ENCODE assay signal across 31 cellular contexts in the genomic region with DNA sequence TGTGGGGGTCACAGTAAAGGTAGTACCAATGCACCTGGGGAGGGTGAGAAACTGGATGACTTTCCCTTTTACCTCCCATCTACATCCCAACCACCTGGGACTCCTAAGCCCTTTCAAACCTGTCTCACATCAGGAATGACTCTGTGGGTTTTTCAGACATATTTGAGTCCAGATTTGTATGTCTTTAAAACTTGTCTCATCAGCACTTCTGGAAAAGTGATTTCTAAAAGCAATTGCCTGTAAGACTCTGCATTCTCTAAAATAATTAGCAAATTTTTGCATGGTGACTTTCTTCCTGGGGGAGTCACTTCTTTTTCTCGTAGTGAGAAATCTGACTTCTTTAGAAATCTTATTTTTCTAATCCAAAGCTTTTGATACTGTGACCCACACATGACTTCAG.
"Had no signal": no experiment of that assay in that cellular context is flagged by ENCODE, and none has a peak within 500 bp of the region (broad histone marks: within the 10 kb centered on the region; RNA-seq: fewer than 3 reads in every experiment).

No MANE protein-coding gene starts in this region.

- H3K9me3 ChIP-seq: ovary, psoas muscle, spleen, suprapubic skin, testis, tibial artery, transverse colon, upper lobe of right lung, uterus had no signal

- H3K27me3 ChIP-seq: neural progenitor cell, ovary, spleen, suprapubic skin, testis, tibial artery, transverse colon, upper lobe of right lung, uterus had no signal

- H3K4me3 Mint-ChIP-seq: natural killer cell; nephron; neural progenitor cell; stimulated activated memory B cell treated with anti-CD40 and anti-IgM and Interleukin-4, amounts not matched to agents 10 μg/mL and 1 μg/mL and 100 μg/mL, for 72 hours; stimulated activated naive CD8-positive, alpha-beta T cell treated with anti-CD3 and anti-CD28 coated beads, Interleukin-15, amount 100 ng/mL, for 72 hours; type B pancreatic cell had no signal

- H3K9me3 Mint-ChIP-seq: neural progenitor cell, type B pancreatic cell had no signal

- H3K9ac ChIP-seq: neural progenitor cell, parathyroid adenoma had no signal

- H3K27ac ChIP-seq: neural progenitor cell, ovary, parathyroid adenoma, psoas muscle, skin epidermis, spleen, suprapubic skin, testis, tibial artery, transverse colon, upper lobe of right lung, uterus had no signal

- H3K4me1 Mint-ChIP-seq: natural killer cell; nephron; stimulated activated memory B cell treated with anti-CD40 and anti-IgM and Interleukin-4, amounts not matched to agents 10 μg/mL and 1 μg/mL and 100 μg/mL, for 72 hours; stimulated activated naive CD8-positive, alpha-beta T cell treated with anti-CD3 and anti-CD28 coated beads, Interleukin-15, amount 100 ng/mL, for 72 hours had no signal

- H3K4me2 ChIP-seq: neural progenitor cell, smooth muscle cell had no signal

- H2AFZ ChIP-seq: neural progenitor cell, parathyroid adenoma had no signal

- H3K27ac Mint-ChIP-seq: natural killer cell; nephron; neural progenitor cell; progenitor cell of endocrine pancreas; stimulated activated memory B cell treated with anti-CD40 and anti-IgM and Interleukin-4, amounts not matched to agents 10 μg/mL and 1 μg/mL and 100 μg/mL, for 72 hours; stimulated activated naive CD8-positive, alpha-beta T cell treated with anti-CD3 and anti-CD28 coated beads, Interleukin-15, amount 100 ng/mL, for 72 hours; type B pancreatic cell had no signal

- DNase-seq: natural killer cell; occipital lobe; ovary; posterior cingulate gyrus; psoas muscle; right cardiac atrium; spleen; stimulated activated CD4-positive, alpha-beta T cell treated with anti-CD3 and anti-CD28 coated beads, Interleukin-12 subunit alpha, Interleukin-12 subunit beta, amount 100 ng/mL, for 4 hours; stimulated activated CD4-positive, alpha-beta T cell treated with anti-CD3 and anti-CD28 coated beads, Interleukin-1b, Interleukin-23, amount 100 ng/mL, for 48 hours; stimulated activated CD4-positive, alpha-beta T cell treated with anti-CD3 and anti-CD28 coated beads, Interleukin-4, amount 100 ng/mL, for 1 hour; stimulated activated CD4-positive, alpha-beta T cell treated with anti-CD3 and anti-CD28 coated beads, Interleukin-4, amount 100 ng/mL, for 4 hours; stimulated activated CD8-positive, alpha-beta memory T cell treated with anti-CD3 and anti-CD28 coated beads, Interleukin-4, amount 100 ng/mL, for 48 hours; stimulated activated naive CD4-positive, alpha-beta T cell; stimulated activated naive CD8-positive, alpha-beta T cell treated with anti-CD3 and anti-CD28 coated beads, Interleukin-15, amount 100 ng/mL, for 72 hours; stimulated activated naive CD8-positive, alpha-beta T cell treated with anti-CD3 and anti-CD28 coated beads, Interleukin-15, Interleukin-2, amounts not matched to agents 100 U/mL and 50 U/mL, for 24 hours; substantia nigra; testis; tibial artery; transverse colon; upper lobe of right lung; uterus had no signal

- H3K36me3 ChIP-seq: neural progenitor cell, ovary, spleen, suprapubic skin, tibial artery, transverse colon, upper lobe of right lung, uterus had no signal

- H3K27me3 Mint-ChIP-seq: progenitor cell of endocrine pancreas; stimulated activated memory B cell treated with anti-CD40 and anti-IgM and Interleukin-4, amounts not matched to agents 10 μg/mL and 1 μg/mL and 100 μg/mL, for 72 hours; stimulated activated naive CD8-positive, alpha-beta T cell treated with anti-CD3 and anti-CD28 coated beads, Interleukin-15, amount 100 ng/mL, for 72 hours; type B pancreatic cell had no signal

- H3K79me2 ChIP-seq: parathyroid adenoma had no signal

- H3K4me3 ChIP-seq: neural progenitor cell, ovary, psoas muscle, skin epidermis, smooth muscle cell, spleen, suprapubic skin, testis, tibial artery, transverse colon, upper lobe of right lung, uterus had no signal

- H3K4me1 ChIP-seq: neural progenitor cell, parathyroid adenoma, psoas muscle, spleen, suprapubic skin, testis, tibial artery, transverse colon, upper lobe of right lung, uterus had no signal

- ATAC-seq: natural killer cell; psoas muscle; right cardiac atrium; sciatic nerve; stimulated activated memory B cell treated with anti-CD40 and anti-IgM and Interleukin-4, amounts not matched to agents 10 μg/mL and 1 μg/mL and 100 μg/mL, for 72 hours; stimulated activated naive CD8-positive, alpha-beta T cell treated with anti-CD3 and anti-CD28 coated beads, Interleukin-15, amount 100 ng/mL, for 72 hours; stimulated activated naive CD8-positive, alpha-beta T cell treated with anti-CD3 and anti-CD28 coated beads, Interleukin-15, Interleukin-2, amounts not matched to agents 100 U/mL and 50 U/mL, for 24 hours; upper lobe of right lung had no signal

- H3K36me3 Mint-ChIP-seq: natural killer cell; neural progenitor cell; stimulated activated memory B cell treated with anti-CD40 and anti-IgM and Interleukin-4, amounts not matched to agents 10 μg/mL and 1 μg/mL and 100 μg/mL, for 72 hours; type B pancreatic cell had no signal
